In the genomic region with DNA sequence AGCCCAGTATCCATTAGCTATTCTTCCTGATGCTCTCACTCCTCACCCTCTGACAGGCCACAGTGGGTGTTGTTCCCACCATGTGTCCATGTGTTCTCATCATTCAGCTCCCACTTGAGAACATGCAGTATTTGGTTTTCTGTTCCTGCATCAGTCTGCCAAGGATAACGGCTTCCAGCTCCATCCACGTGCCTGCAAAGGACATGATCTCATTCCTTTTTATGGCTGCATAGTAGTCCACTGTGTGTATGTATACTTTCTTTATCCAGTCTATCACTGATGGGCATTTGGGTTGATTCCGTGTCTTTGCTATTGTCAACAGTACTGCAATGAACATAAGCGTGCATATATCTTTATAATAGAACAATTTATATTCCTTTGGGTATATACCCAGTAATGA, we compare ENCODE assay signal across 1 cellular context.
TF ChIP-seq lines count a peak whose summit lies in the region.

No MANE protein-coding gene starts in this region.

TF ChIP-seq in K562, 482 proteins besides CTCF, POLR2A, EP300 and RAD21:
- TF ChIP-seq, protein P1, sequence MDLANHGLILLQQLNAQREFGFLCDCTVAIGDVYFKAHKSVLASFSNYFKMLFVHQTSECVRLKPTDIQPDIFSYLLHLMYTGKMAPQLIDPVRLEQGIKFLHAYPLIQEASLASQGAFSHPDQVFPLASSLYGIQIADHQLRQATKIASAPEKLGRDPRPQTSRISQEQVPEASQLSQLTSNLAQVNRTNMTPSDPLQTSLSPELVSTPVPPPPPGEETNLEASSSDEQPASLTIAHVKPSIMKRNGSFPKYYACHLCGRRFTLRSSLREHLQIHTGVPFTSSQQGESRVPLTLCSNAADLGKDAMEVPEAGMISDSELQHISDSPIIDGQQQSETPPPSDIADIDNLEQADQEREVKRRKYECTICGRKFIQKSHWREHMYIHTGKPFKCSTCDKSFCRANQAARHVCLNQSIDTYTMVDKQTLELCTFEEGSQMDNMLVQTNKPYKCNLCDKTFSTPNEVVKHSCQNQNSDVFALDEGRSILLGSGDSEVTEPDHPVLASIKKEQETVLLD (IDR thresholded peaks at IDR 0.05) = no peak
- no peak for TF ChIP-seq KAT2B (IDR thresholded peaks at IDR 0.05; ENCODE audit: low read depth, low read length)
- peak; percentile 45 for TF ChIP-seq RBM25 (IDR thresholded peaks at IDR 0.05; ENCODE audit: low read depth, low read length, severe bottlenecking)
- peak; percentile 95 for TF ChIP-seq ZNF146 (CRISPR knock-in tag; IDR thresholded peaks at IDR 0.05; ENCODE audit: unreplicated experiment)
- TF ChIP-seq BCOR (IDR thresholded peaks at IDR 0.05) = 0 out of 2 replicates have a peak, but pooled peaks have one; percentile 17
